10 cellular contexts compared by ENCODE assay signal in the genomic region with DNA sequence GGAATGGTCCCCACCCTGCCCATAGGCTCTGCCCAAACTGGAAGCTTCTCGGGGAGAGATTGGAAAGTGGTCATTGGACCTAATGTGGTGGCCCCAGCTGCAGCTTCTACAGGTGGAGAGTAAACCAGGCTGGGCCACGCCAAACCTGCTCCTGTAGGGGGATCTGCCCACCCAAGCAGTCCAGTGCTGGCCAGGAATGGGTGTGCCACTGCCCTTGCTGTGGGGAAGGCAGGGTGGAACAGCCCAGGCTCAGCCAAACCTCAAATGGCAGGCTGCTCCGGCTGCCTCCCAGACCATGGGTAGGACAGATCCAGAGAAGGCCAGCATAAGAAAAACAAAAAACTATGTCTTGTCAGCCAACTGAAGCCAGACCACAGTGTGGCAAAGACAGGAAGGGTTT.
"Had no signal": no experiment of that assay in that cellular context is flagged by ENCODE, and none has a peak within 500 bp of the region (broad histone marks: within the 10 kb centered on the region; RNA-seq: fewer than 3 reads in every experiment).

No MANE protein-coding gene starts in this region.

- H3K4me3 Mint-ChIP-seq: activated CD8-positive, alpha-beta T cell treated with anti-CD3 and anti-CD28 coated beads, Interleukin-2, amount 10 ng/mL, durations not matched to agents 7 days and 5 days; activated naive CD8-positive, alpha-beta T cell treated with anti-CD3 and anti-CD28 coated beads, Interleukin-2, amount 10 ng/mL, durations not matched to agents 7 days and 5 days; nephron had no signal

- H3K9me3 Mint-ChIP-seq: activated naive CD8-positive, alpha-beta T cell treated with anti-CD3 and anti-CD28 coated beads, Interleukin-2, amount 10 ng/mL, durations not matched to agents 7 days and 5 days; nephron had no signal

- H3K9me3 ChIP-seq: heart left ventricle, left lung had no signal

- ATAC-seq: activated CD8-positive, alpha-beta T cell treated with anti-CD3 and anti-CD28 coated beads, Interleukin-2, amount 10 ng/mL, durations not matched to agents 7 days and 5 days; heart left ventricle; left lung had no signal

- H3K36me3 ChIP-seq: heart left ventricle, left lung had no signal

- H3K36me3 Mint-ChIP-seq: activated naive CD8-positive, alpha-beta T cell treated with anti-CD3 and anti-CD28 coated beads, Interleukin-2, amount 10 ng/mL, durations not matched to agents 7 days and 5 days had no signal

- H3K27ac ChIP-seq: heart left ventricle, left lung, VCaP had no signal

- H3K27ac Mint-ChIP-seq: activated CD8-positive, alpha-beta T cell treated with anti-CD3 and anti-CD28 coated beads, Interleukin-2, amount 10 ng/mL, durations not matched to agents 7 days and 5 days; activated naive CD8-positive, alpha-beta T cell treated with anti-CD3 and anti-CD28 coated beads, Interleukin-2, amount 10 ng/mL, durations not matched to agents 7 days and 5 days had no signal

- H3K4me3 ChIP-seq: heart left ventricle, left lung had no signal

- H3K27me3 ChIP-seq: heart left ventricle, left lung had no signal

- DNase-seq: activated CD4-positive, alpha-beta T cell treated with anti-CD3 and anti-CD28 coated beads for 48 hours; activated CD8-positive, alpha-beta memory T cell treated with anti-CD3 and anti-CD28 coated beads, Interleukin-2, amount 50 U/mL, for 48 hours; activated CD8-positive, alpha-beta T cell treated with anti-CD3 and anti-CD28 coated beads, Interleukin-2, amount 10 ng/mL, durations not matched to agents 7 days and 5 days; activated naive CD8-positive, alpha-beta T cell treated with anti-CD3 and anti-CD28 coated beads, Interleukin-2, amount 10 ng/mL, durations not matched to agents 7 days and 5 days; anterior cingulate cortex; T1000 had no signal
